Comparison of ENCODE assay signal across 26 cellular contexts in genomic region chr10:101848408-101848807, GRCh38. TPM values are rescaled to one million over a fixed set of nuclear protein-coding genes. Genes with fewer than 3 reads are reported as not detected.
DNase-seq lines count a peak whose midpoint lies in the region; ATAC-seq, FAIRE-seq and TF ChIP-seq lines count a peak whose summit lies in the region.
"Had no signal": no experiment of that assay in that cellular context is flagged by ENCODE, and none has a peak within 500 bp of the region (broad histone marks: within the 10 kb centered on the region; RNA-seq: fewer than 3 reads in every experiment).

No MANE protein-coding gene starts in this region.

- H2AFZ ChIP-seq in HepG2 (ENCODE audit: low read length), result no peak overlapping the region
- no peak overlapping the region for H2AFZ ChIP-seq in mammary epithelial cell (ENCODE audit: low read depth, low read length)
- H2AFZ ChIP-seq: hepatocyte had no signal

- CTCF ChIA-PET in HepG2 (lab: Yijun Ruan, JAX; ENCODE audit: low intra/inter-chr PET ratio, low total read pairs), result no interaction called here
- CTCF ChIA-PET in mammary epithelial cell (lab: Charles Lee; ENCODE audit: low non-redundant PET), result no interaction called here

- no peak overlapping the region for H3K4me3 Mint-ChIP-seq in activated T-cell treated with anti-CD3 and anti-CD28 coated beads, Interleukin-2, amount 50 U/mL, for 4 hours
- H3K4me3 Mint-ChIP-seq: activated CD4-positive, alpha-beta memory T cell treated with anti-CD3 and anti-CD28 coated beads for 36 hours; activated naive CD4-positive, alpha-beta T cell treated with anti-CD3 and anti-CD28 coated beads, Interleukin-2, amount 10 ng/mL, durations not matched to agents 7 days and 5 days; activated T-cell treated with anti-CD3 and anti-CD28 coated beads, Interleukin-2, amount 50 U/mL, for 24 hours; nephron had no signal

- DNase-seq in HepG2 (ENCODE audit: low spot score), result no peak
- peak; percentile 42 for DNase-seq in UCSD-AML1 (lab: John Stamatoyannopoulos, UW; ENCODE audit: unreplicated experiment)
- peak; percentile 34 for DNase-seq in lower lobe of right lung
- DNase-seq in upper lobe of right lung, result no peak
- no peak for DNase-seq in activated T-cell treated with anti-CD3 and anti-CD28 coated beads, Interleukin-2, amount 50 U/mL, for 4 hours
- DNase-seq in activated T-cell treated with anti-CD3 and anti-CD28 coated beads for 4 hours, result no peak
- no peak for DNase-seq in mammary epithelial cell
- DNase-seq: activated CD4-positive, alpha-beta memory T cell treated with anti-CD3 and anti-CD28 coated beads for 36 hours; activated naive CD4-positive, alpha-beta T cell treated with anti-CD3 and anti-CD28 coated beads, Interleukin-2, amount 10 ng/mL, durations not matched to agents 7 days and 5 days; activated T-cell treated with anti-CD3 and anti-CD28 coated beads, Interleukin-2, amount 50 U/mL, for 24 hours; colonic mucosa; NCI-H2029; NK-92 treated with Interleukin-12 subunit alpha and Interleukin-12 subunit beta, amount 100 ng/mL, for 24 hours had no signal

- peaks cover 11% of the 10 kb centered on the region for H3K4me1 Mint-ChIP-seq in activated T-cell treated with anti-CD3 and anti-CD28 coated beads, Interleukin-2, amount 50 U/mL, for 4 hours (ENCODE audit: low read depth)

- no peak for FAIRE-seq in HepG2 (lab: Jason Lieb, UNC)
- FAIRE-seq: A204.1, astrocyte, endometrium, GM12878, GM19239, islet of Langerhans had no signal

- TF ChIP-seq EP300 in HepG2 (IDR thresholded peaks at IDR 0.05; ENCODE audit: low read depth in 2 of 2, low read length in 2 of 2) (no peak), HepG2 (CRISPR knock-in tag; IDR thresholded peaks at IDR 0.05; ENCODE audit: borderline replicate concordance) (no peak)

- H3K9ac ChIP-seq in liver (ENCODE audit: low read depth in 1 of 2, low read length in 2 of 2) (no peak overlapping the region), HepG2 (ENCODE audit: insufficient read depth, low read depth, low read length) (no peak overlapping the region), mammary epithelial cell (ENCODE audit: insufficient read depth, low read length) (no peak overlapping the region)
- H3K9ac ChIP-seq: BLaER1 had no signal

- H3K36me3 ChIP-seq in liver (ENCODE audit: control insufficient read depth in 4 of 4, insufficient read depth in 3 of 4, low read depth in 1 of 4, low read length in 3 of 4) (peaks cover 0 to 12% (median 4%) of the 10 kb centered on the region in 4 donors), HepG2 (replicated peaks in 1 of 2; ENCODE audit: control insufficient read depth in 1 of 2, insufficient read depth in 2 of 2, low read length in 2 of 2) (peaks cover 5 to 16% of the 10 kb centered on the region in 2 experiments; a peak in 4 of 5 replicates), lower lobe of right lung (peaks cover 46% of the 10 kb centered on the region), upper lobe of right lung (peaks cover 19% of the 10 kb centered on the region), mammary epithelial cell (ENCODE audit: insufficient read depth, low read length) (no peaks in the 10 kb centered on the region)
- H3K36me3 ChIP-seq: colonic mucosa, HAP-1 had no signal

- H3K36me3 Mint-ChIP-seq in activated T-cell treated with anti-CD3 and anti-CD28 coated beads, Interleukin-2, amount 50 U/mL, for 4 hours (ENCODE audit: insufficient read depth), result peaks cover 33% of the 10 kb centered on the region

- TF ChIP-seq RAD21 in liver (IDR thresholded peaks at IDR 0.05) (no peak), HepG2 (CRISPR knock-in tag; IDR thresholded peaks at IDR 0.05) (no peak)

- H3K27me3 Mint-ChIP-seq in activated T-cell treated with anti-CD3 and anti-CD28 coated beads, Interleukin-2, amount 50 U/mL, for 4 hours (ENCODE audit: low read depth), result no peaks in the 10 kb centered on the region
- H3K27me3 Mint-ChIP-seq: activated CD4-positive, alpha-beta memory T cell treated with anti-CD3 and anti-CD28 coated beads for 36 hours had no signal

- BruUV-seq in HepG2 (replicated peaks; lab: Mats Ljungman, UMichigan) (no TSS peak), mammary epithelial cell (replicated peaks; lab: Mats Ljungman, UMichigan) (no TSS peak)

- POLR2A ChIA-PET in HepG2 (lab: Yijun Ruan, JAX), result no interaction called here

- TF ChIP-seq CTCF in liver (IDR thresholded peaks at IDR 0.05; ENCODE audit: low read depth, low read length, missing input control) (no peak), HepG2 (CRISPR knock-in tag; IDR thresholded peaks at IDR 0.05) (no peak), lower lobe of right lung (IDR thresholded peaks at IDR 0.05) (no peak), upper lobe of right lung (IDR thresholded peaks at IDR 0.05) (no peak), mammary epithelial cell (conservative IDR thresholded peaks at IDR 0.05 in 1 of 2, IDR thresholded peaks at IDR 0.05 in 1 of 2; ENCODE audit: extremely low read depth in 1 of 2, insufficient read depth in 1 of 2, low read depth in 1 of 2, low read length in 2 of 2) (no peak)

- dilution Hi-C loops in mammary epithelial cell (cut with HindIII; ENCODE audit: low sequenced_read_pairs), result no loop called here

- H3K9me3 Mint-ChIP-seq in activated T-cell treated with anti-CD3 and anti-CD28 coated beads, Interleukin-2, amount 50 U/mL, for 4 hours, result no peaks in the 10 kb centered on the region
- H3K9me3 Mint-ChIP-seq: activated CD4-positive, alpha-beta memory T cell treated with anti-CD3 and anti-CD28 coated beads for 36 hours; activated naive CD4-positive, alpha-beta T cell treated with anti-CD3 and anti-CD28 coated beads, Interleukin-2, amount 10 ng/mL, durations not matched to agents 7 days and 5 days; activated T-cell treated with anti-CD3 and anti-CD28 coated beads, Interleukin-2, amount 50 U/mL, for 24 hours; nephron had no signal

- H3K27ac ChIP-seq in liver (ENCODE audit: low read depth in 1 of 2, low read length in 2 of 2), result peak overlapping the region in 1 of 2 donors; percentile 13
- H3K27ac ChIP-seq in HepG2 (ENCODE audit: extremely low read length, insufficient read depth, low read length), result no peak overlapping the region
- peak overlapping the region; percentile 28 for H3K27ac ChIP-seq in lower lobe of right lung
- no peak overlapping the region for H3K27ac ChIP-seq in upper lobe of right lung
- no peak overlapping the region for H3K27ac ChIP-seq in mammary epithelial cell (ENCODE audit: insufficient read depth, low read depth, low read length)
- H3K27ac ChIP-seq: BLaER1, colonic mucosa, hepatocyte, suprapubic skin, VCaP had no signal

- H3K27me3 ChIP-seq in liver (ENCODE audit: control insufficient read depth in 4 of 4, insufficient read depth in 4 of 4, low read length in 3 of 4) (no peaks in the 10 kb centered on the region), HepG2 (ENCODE audit: control insufficient read depth in 1 of 2, insufficient read depth in 2 of 2, low read length in 2 of 2) (no peaks in the 10 kb centered on the region), lower lobe of right lung (ENCODE audit: low read depth) (no peaks in the 10 kb centered on the region), upper lobe of right lung (no peaks in the 10 kb centered on the region), mammary epithelial cell (ENCODE audit: insufficient read depth, low read length) (no peaks in the 10 kb centered on the region)
- H3K27me3 ChIP-seq: BLaER1, colonic mucosa, suprapubic skin had no signal

- no peaks in the 10 kb centered on the region for H3K79me2 ChIP-seq in HepG2 (ENCODE audit: insufficient read depth, low read length)
- H3K79me2 ChIP-seq in mammary epithelial cell (ENCODE audit: insufficient read depth, low read length), result no peaks in the 10 kb centered on the region
- H3K79me2 ChIP-seq: hepatocyte had no signal

- H3K4me3 ChIP-seq in liver (ENCODE audit: low read depth in 1 of 3, low read length in 3 of 3) (no peak overlapping the region), HepG2 (replicated peaks in 1 of 3; ENCODE audit: insufficient read depth in 1 of 3, low read depth in 2 of 3, low read length in 3 of 3) (no peak overlapping the region), lower lobe of right lung (no peak overlapping the region), upper lobe of right lung (no peak overlapping the region), mammary epithelial cell (replicated peaks in 1 of 3; ENCODE audit: insufficient read depth in 1 of 3, low read depth in 2 of 3, low read length in 3 of 3) (no peak overlapping the region)
- H3K4me3 ChIP-seq: BLaER1, colonic mucosa, GM12878, HAP-1, hepatocyte, suprapubic skin had no signal

- in situ Hi-C loops in HepG2 (cut with HindIII; ENCODE audit: extremely low pct_ligation_motif_present, low pct_unique_long_range_greater_than_20kb), result no loop called here
- in situ Hi-C loops in mammary epithelial cell (cut with MboI; ENCODE audit: low sequenced_read_pairs in 2 of 2), result no loop called here

- no peak for ATAC-seq in HepG2
- peak; percentile 41 to 66 for ATAC-seq in lower lobe of right lung
- ATAC-seq in upper lobe of right lung, result peak; percentile 68
- no peak for ATAC-seq in activated T-cell treated with anti-CD3 and anti-CD28 coated beads, Interleukin-2, amount 50 U/mL, for 4 hours
- ATAC-seq: GM12878 had no signal

- no peak overlapping the region for H3K4me2 ChIP-seq in HepG2 (ENCODE audit: low read depth, low read length)
- H3K4me2 ChIP-seq in mammary epithelial cell (ENCODE audit: insufficient read depth, low read depth, low read length), result no peak overlapping the region
- H3K4me2 ChIP-seq: BLaER1, hepatocyte had no signal

- TF ChIP-seq POLR2A in HepG2 (IDR thresholded peaks at IDR 0.05; ENCODE audit: insufficient read depth in 1 of 2, low read depth in 2 of 2, low read length in 2 of 2), result no peak

- H4K20me1 ChIP-seq in HepG2 (ENCODE audit: insufficient read depth, low read length), result no peaks in the 10 kb centered on the region
- no peaks in the 10 kb centered on the region for H4K20me1 ChIP-seq in mammary epithelial cell (ENCODE audit: insufficient read depth, low read length)

- H3K4me1 ChIP-seq in liver (ENCODE audit: control insufficient read depth in 4 of 4, insufficient read depth in 4 of 4, low read length in 3 of 4), result peaks cover 2 to 6% (median 5%) of the 10 kb centered on the region in 4 donors
- no peaks in the 10 kb centered on the region for H3K4me1 ChIP-seq in HepG2 (ENCODE audit: insufficient read depth, low read length)
- H3K4me1 ChIP-seq in lower lobe of right lung, result peaks cover 23% of the 10 kb centered on the region
- peaks cover 5% of the 10 kb centered on the region for H3K4me1 ChIP-seq in upper lobe of right lung
- no peaks in the 10 kb centered on the region for H3K4me1 ChIP-seq in mammary epithelial cell (ENCODE audit: insufficient read depth, low read length)
- H3K4me1 ChIP-seq: colonic mucosa, HAP-1 had no signal

- intact Hi-C loops in HepG2 (cut with micrococcal nuclease; ENCODE audit: unreplicated experiment), result no loop called here
- intact Hi-C loops in lower lobe of right lung (cut with DNase I), result no loop called here
- intact Hi-C loops in upper lobe of right lung (cut with DNase I), result no loop called here
- intact Hi-C loops in mammary epithelial cell (cut with micrococcal nuclease), result no loop called here

- WGBS in liver, result 69% methylated on average over 4 of the region's 4 CpGs
- WGBS in HepG2 (ENCODE audit: low lambda C conversion rate), result 72% methylated on average over 4 of the region's 4 CpGs
- WGBS in mammary epithelial cell (ENCODE audit: low coverage, missing lambda C conversion rate), result 95% methylated on average over 4 of the region's 4 CpGs

- H3K9me3 ChIP-seq in liver (ENCODE audit: control insufficient read depth in 4 of 4, low read length in 3 of 4) (no peaks in the 10 kb centered on the region), HepG2 (ENCODE audit: low read length) (no peaks in the 10 kb centered on the region), lower lobe of right lung (no peaks in the 10 kb centered on the region), upper lobe of right lung (no peaks in the 10 kb centered on the region), mammary epithelial cell (replicated peaks; ENCODE audit: insufficient read depth, low read length) (no peaks in the 10 kb centered on the region)
- H3K9me3 ChIP-seq: BLaER1, colonic mucosa, HAP-1, suprapubic skin had no signal

RNA-seq across cellular contexts. Expression of gene KCNIP2, which starts 4.8 kb away (rescaled TPM):
- total RNA-seq in liver (1 to 10 TPM in 1 of 2 donors, under 1 TPM in 1; 0.98 to 2.0 TPM), HepG2 (2016; rRNA removed; fragmentation: Illumina TruSeq; extraction: Trizol) (0.42 TPM in 1 of 2 replicates, not detected in the other), lower lobe of right lung (3.7 TPM), upper lobe of right lung (3.0 TPM), mammary epithelial cell (1 to 10 TPM in 1 of 2 donors, under 1 TPM in 1; 0.67 to 1.9 TPM)
- polyA plus RNA-seq in liver (under 1 TPM; 0.18 to 0.46 TPM), HepG2 (2011; rRNA removed) (0.70 and 0.88 TPM in 2 replicates), mammary epithelial cell (0.22 TPM)
- total RNA-seq in HepG2 (2016; cell fraction: cytosol; rRNA removed; fragmentation: Illumina TruSeq; extraction: Trizol; ENCODE audit: low read depth), result not detected in 2 replicates
- 0.13 and 0.52 TPM in 2 replicates for total RNA-seq in HepG2 (2016; cell fraction: insoluble cytoplasmic fraction; rRNA removed; fragmentation: Illumina TruSeq; extraction: Trizol)
- not detected in 2 replicates for total RNA-seq in HepG2 (2016; cell fraction: membrane; rRNA removed; fragmentation: Illumina TruSeq; extraction: Trizol)
- total RNA-seq in HepG2 (2016; cell fraction: nucleus; rRNA removed; fragmentation: Illumina TruSeq; extraction: Trizol), result 1.1 and 1.7 TPM in 2 replicates
- polyA plus RNA-seq in HepG2 (2011; cell fraction: cytosol; rRNA removed), result 0.13 TPM in 1 of 2 replicates, not detected in the other
- polyA plus RNA-seq in HepG2 (2011; cell fraction: nucleus; rRNA removed), result 3.4 and 3.8 TPM in 2 replicates
- 1.0 and 1.6 TPM in 2 replicates for polyA plus RNA-seq in HepG2 (2012)
- polyA plus RNA-seq in HepG2 (2016; cell fraction: cytosol; fragmentation: Illumina TruSeq; extraction: Trizol; ENCODE audit: low read depth), result not detected in 2 replicates
- not detected in 2 replicates for polyA plus RNA-seq in HepG2 (2016; cell fraction: insoluble cytoplasmic fraction; fragmentation: Illumina TruSeq; extraction: Trizol; ENCODE audit: low read depth)
- not detected in 2 replicates for polyA plus RNA-seq in HepG2 (2016; cell fraction: membrane; fragmentation: Illumina TruSeq; extraction: Trizol; ENCODE audit: low read depth)
- polyA plus RNA-seq in HepG2 (2016; cell fraction: nucleus; fragmentation: Illumina TruSeq; extraction: Trizol; ENCODE audit: insufficient read depth, low read depth), result 2.7 and 2.9 TPM in 2 replicates
- polyA minus RNA-seq in HepG2 (2011; rRNA and poly(A)+ RNA removed; ENCODE audit: low replicate concordance), result 1.2 and 2.3 TPM in 2 replicates
- polyA minus RNA-seq in HepG2 (2011; cell fraction: cytosol; rRNA and poly(A)+ RNA removed), result not detected in 2 replicates
- 4.1 and 7.7 TPM in 2 replicates for polyA minus RNA-seq in HepG2 (2011; cell fraction: nucleus; rRNA and poly(A)+ RNA removed)
- total RNA-seq in activated T-cell treated with anti-CD3 and anti-CD28 coated beads, Interleukin-2, amount 50 U/mL, for 4 hours, result under 1 TPM; 0.23 to 0.63 (median 0.37) TPM
- 2.0 TPM for polyA minus RNA-seq in mammary epithelial cell

RNA-seq across cellular contexts. Expression of gene OGA, which starts 30.2 kb away (rescaled TPM):
- 10 to 100 TPM; 60.5 to 64.3 TPM for total RNA-seq in liver
- 10 to 100 TPM; 18.0 to 22.2 TPM for polyA plus RNA-seq in liver
- 33.2 and 36.5 TPM in 2 replicates for total RNA-seq in HepG2 (2016; rRNA removed; fragmentation: Illumina TruSeq; extraction: Trizol)
- 23.2 and 27.7 TPM in 2 replicates for total RNA-seq in HepG2 (2016; cell fraction: cytosol; rRNA removed; fragmentation: Illumina TruSeq; extraction: Trizol; ENCODE audit: low read depth)
- total RNA-seq in HepG2 (2016; cell fraction: insoluble cytoplasmic fraction; rRNA removed; fragmentation: Illumina TruSeq; extraction: Trizol), result 30.6 and 34.0 TPM in 2 replicates
- 23.7 and 29.9 TPM in 2 replicates for total RNA-seq in HepG2 (2016; cell fraction: membrane; rRNA removed; fragmentation: Illumina TruSeq; extraction: Trizol)
- 50.1 and 59.4 TPM in 2 replicates for total RNA-seq in HepG2 (2016; cell fraction: nucleus; rRNA removed; fragmentation: Illumina TruSeq; extraction: Trizol)
- 35.5 and 39.8 TPM in 2 replicates for polyA plus RNA-seq in HepG2 (2011; rRNA removed)
- polyA plus RNA-seq in HepG2 (2011; cell fraction: cytosol; rRNA removed), result 7.7 and 10.8 TPM in 2 replicates
- polyA plus RNA-seq in HepG2 (2011; cell fraction: nucleus; rRNA removed), result 66.7 and 69.3 TPM in 2 replicates
- 35.2 and 48.0 TPM in 2 replicates for polyA plus RNA-seq in HepG2 (2012)
- polyA plus RNA-seq in HepG2 (2016; cell fraction: cytosol; fragmentation: Illumina TruSeq; extraction: Trizol; ENCODE audit: low read depth), result 1.0 and 1.1 TPM in 2 replicates
- polyA plus RNA-seq in HepG2 (2016; cell fraction: insoluble cytoplasmic fraction; fragmentation: Illumina TruSeq; extraction: Trizol; ENCODE audit: low read depth), result 24.3 and 27.7 TPM in 2 replicates
- 2.9 and 3.6 TPM in 2 replicates for polyA plus RNA-seq in HepG2 (2016; cell fraction: membrane; fragmentation: Illumina TruSeq; extraction: Trizol; ENCODE audit: low read depth)
- polyA plus RNA-seq in HepG2 (2016; cell fraction: nucleus; fragmentation: Illumina TruSeq; extraction: Trizol; ENCODE audit: insufficient read depth, low read depth), result 105 and 122 TPM in 2 replicates
- polyA minus RNA-seq in HepG2 (2011; rRNA and poly(A)+ RNA removed; ENCODE audit: low replicate concordance), result 18.7 and 34.4 TPM in 2 replicates
- 18.9 and 20.4 TPM in 2 replicates for polyA minus RNA-seq in HepG2 (2011; cell fraction: cytosol; rRNA and poly(A)+ RNA removed)
- 91.7 and 107 TPM in 2 replicates for polyA minus RNA-seq in HepG2 (2011; cell fraction: nucleus; rRNA and poly(A)+ RNA removed)
- total RNA-seq in lower lobe of right lung, result 113 TPM
- total RNA-seq in upper lobe of right lung, result 91.6 TPM
- total RNA-seq in activated T-cell treated with anti-CD3 and anti-CD28 coated beads, Interleukin-2, amount 50 U/mL, for 4 hours, result 10 to 100 TPM; 52.0 to 72.2 (median 64.5) TPM
- 10 to 100 TPM; 82.4 to 97.5 TPM for total RNA-seq in mammary epithelial cell
- polyA plus RNA-seq in mammary epithelial cell, result 22.1 TPM
- 211 TPM for polyA minus RNA-seq in mammary epithelial cell

Comparison
In these comparisons a context has a peak if more than half of its experiments do, and no peak if none do; other contexts are left out.
1. ATAC-seq: peak in lower lobe of right lung (2 of 2) and upper lobe of right lung (single experiment); none in HepG2 (single experiment) and activated T-cell treated with anti-CD3 and anti-CD28 coated beads, Interleukin-2, amount 50 U/mL, for 4 hours (0 of 2).
2. DNase-seq: peak in UCSD-AML1 (single experiment) and lower lobe of right lung (single experiment); none in HepG2 (single experiment), upper lobe of right lung (single experiment), activated T-cell treated with anti-CD3 and anti-CD28 coated beads, Interleukin-2, amount 50 U/mL, for 4 hours (single experiment), activated T-cell treated with anti-CD3 and anti-CD28 coated beads for 4 hours (single experiment) and mammary epithelial cell (single experiment).